ENCODE assay signal across 2 cellular contexts in genomic region chr11:128483211-128483788, GRCh38.
TF ChIP-seq lines count a peak whose summit lies in the region.

No MANE protein-coding gene starts in this region.

TF ChIP-seq in liver, 16 proteins besides CTCF, POLR2A, EP300 and RAD21 (continued from another document):
- TF ChIP-seq REST (IDR thresholded peaks at IDR 0.05) (no peak), HNF4G (IDR thresholded peaks at IDR 0.05) (no peak), GABPA (IDR thresholded peaks at IDR 0.05 in 1 of 2, conservative IDR thresholded peaks at IDR 0.05 in 1 of 2) (no peak), TAF1 (conservative IDR thresholded peaks at IDR 0.05) (no peak), ATF3 (IDR thresholded peaks at IDR 0.05) (no peak), ZBTB33 (IDR thresholded peaks at IDR 0.05) (no peak), EGR1 (IDR thresholded peaks at IDR 0.05; ENCODE audit: low read depth in 2 of 2) (no peak), HNF4A (conservative IDR thresholded peaks at IDR 0.05) (no peak), RXRA (IDR thresholded peaks at IDR 0.05) (no peak), SP1 (IDR thresholded peaks at IDR 0.05) (no peak), MAX (IDR thresholded peaks at IDR 0.05) (no peak)

TF ChIP-seq in HepG2, 621 proteins besides CTCF, POLR2A, EP300 and RAD21 (continued from another document):
- no peak for TF ChIP-seq DZIP1 (CRISPR knock-in tag; IDR thresholded peaks at IDR 0.05)
- no peak for TF ChIP-seq ZNF350 (CRISPR knock-in tag; IDR thresholded peaks at IDR 0.05; ENCODE audit: borderline replicate concordance, low read depth)
- TF ChIP-seq ZBTB38 (CRISPR knock-in tag; IDR thresholded peaks at IDR 0.05) = no peak
- no peak for TF ChIP-seq ZNF724P (CRISPR knock-in tag; IDR thresholded peaks at IDR 0.05; ENCODE audit: borderline replicate concordance)
- no peak for TF ChIP-seq ZNF552 (CRISPR knock-in tag; IDR thresholded peaks at IDR 0.05; ENCODE audit: borderline replicate concordance)
- TF ChIP-seq ZNF720 (CRISPR knock-in tag; IDR thresholded peaks at IDR 0.05) = no peak
- TF ChIP-seq ZNF605 (CRISPR knock-in tag; IDR thresholded peaks at IDR 0.05) = no peak
- TF ChIP-seq ZNF713 (CRISPR knock-in tag; IDR thresholded peaks at IDR 0.05) = no peak
- no peak for TF ChIP-seq HMGXB4 (CRISPR knock-in tag; IDR thresholded peaks at IDR 0.05; ENCODE audit: borderline replicate concordance in 1 of 2, low read depth in 1 of 2)
